ENCODE assay signal across 28 cellular contexts in the genomic region with DNA sequence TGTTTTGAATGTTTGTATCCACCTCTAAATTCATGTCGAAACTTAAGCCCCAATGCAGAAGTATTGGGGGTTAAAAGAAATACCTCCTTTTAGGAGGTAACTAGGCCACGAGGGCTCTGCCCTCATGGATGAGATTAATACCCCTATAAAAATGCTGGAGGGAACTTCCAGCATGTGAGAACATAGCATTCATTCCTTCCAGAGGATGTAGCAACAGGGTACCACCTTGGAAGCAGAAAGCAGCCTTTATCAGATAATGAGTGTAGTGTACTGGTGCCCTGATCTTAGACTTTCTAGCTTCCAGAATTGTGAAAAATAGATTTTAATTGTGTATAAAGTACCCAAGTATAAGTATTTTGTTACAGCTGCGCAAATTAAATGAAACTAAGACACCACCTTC.
"Had no signal": no experiment of that assay in that cellular context is flagged by ENCODE, and none has a peak within 500 bp of the region (broad histone marks: within the 10 kb centered on the region; RNA-seq: fewer than 3 reads in every experiment).

No MANE protein-coding gene starts in this region.

- ATAC-seq: stimulated activated effector memory CD8-positive, alpha-beta T cell treated with anti-CD3 and anti-CD28 coated beads, Interleukin-12 subunit alpha, Interleukin-12 subunit beta, amount 100 ng/mL, for 72 hours; stimulated activated memory B cell treated with anti-CD40 and anti-IgM and Interleukin-4, amounts not matched to agents 10 μg/mL and 1 μg/mL and 100 μg/mL, for 72 hours; stimulated activated naive B cell treated with anti-CD40 and anti-IgM and Interleukin-4, amounts not matched to agents 10 μg/mL and 1 μg/mL and 100 μg/mL, for 72 hours; stimulated activated naive CD8-positive, alpha-beta T cell treated with anti-CD3 and anti-CD28 coated beads, Interleukin-15, amount 100 ng/mL, for 72 hours; stimulated activated naive CD8-positive, alpha-beta T cell treated with anti-CD3 and anti-CD28 coated beads, Interleukin-15, Interleukin-2, amounts not matched to agents 100 U/mL and 50 U/mL, for 24 hours; upper lobe of right lung had no signal

- H3K9me3 ChIP-seq: stomach, suprapubic skin, testis, thoracic aorta, thyroid gland, transverse colon, upper lobe of left lung, upper lobe of right lung, uterus, vagina had no signal

- H3K27ac Mint-ChIP-seq: stimulated activated effector memory CD8-positive, alpha-beta T cell treated with anti-CD3 and anti-CD28 coated beads, Interleukin-12 subunit alpha, Interleukin-12 subunit beta, amount 100 ng/mL, for 72 hours; stimulated activated memory B cell treated with anti-CD40 and anti-IgM and Interleukin-4, amounts not matched to agents 10 μg/mL and 1 μg/mL and 100 μg/mL, for 72 hours; stimulated activated naive B cell treated with anti-CD40 and anti-IgM and Interleukin-4, amounts not matched to agents 10 μg/mL and 1 μg/mL and 100 μg/mL, for 72 hours; stimulated activated naive CD8-positive, alpha-beta T cell treated with anti-CD3 and anti-CD28 coated beads, Interleukin-15, amount 100 ng/mL, for 72 hours; stimulated activated naive CD8-positive, alpha-beta T cell treated with anti-CD3 and anti-CD28 coated beads, Interleukin-15, Interleukin-2, amounts not matched to agents 100 ng/mL and 50 ng/mL, for 24 hours; type B pancreatic cell had no signal

- H3K9me3 Mint-ChIP-seq: type B pancreatic cell had no signal

- DNase-seq: stimulated activated CD4-positive, alpha-beta T cell treated with anti-CD3 and anti-CD28 coated beads, Interleukin-2, amount 100 ng/mL, for 24 hours; stimulated activated CD4-positive, alpha-beta T cell treated with anti-CD3 and anti-CD28 coated beads, Interleukin-2, amount 100 ng/mL, for 48 hours; stimulated activated CD4-positive, alpha-beta T cell treated with anti-CD3 and anti-CD28 coated beads, Interleukin-4, amount 100 ng/mL, for 1 hour; stimulated activated CD4-positive, alpha-beta T cell treated with anti-CD3 and anti-CD28 coated beads, Interleukin-4, amount 100 ng/mL, for 24 hours; stimulated activated CD4-positive, alpha-beta T cell treated with anti-CD3 and anti-CD28 coated beads, Interleukin-4, amount 100 ng/mL, for 4 hours; stimulated activated CD8-positive, alpha-beta memory T cell treated with anti-CD3 and anti-CD28 coated beads, Interleukin-4, amount 100 ng/mL, for 48 hours; stimulated activated naive B cell treated with anti-CD40 and anti-IgM and Interleukin-4, amounts not matched to agents 10 μg/mL and 1 μg/mL and 100 μg/mL, for 72 hours; stimulated activated naive CD4-positive, alpha-beta T cell; stimulated activated naive CD4-positive, alpha-beta T cell treated with Interleukin-2 at 50 U/mL for 16 hours; stimulated activated naive CD8-positive, alpha-beta T cell treated with anti-CD3 and anti-CD28 coated beads, Interleukin-15, amount 100 ng/mL, for 72 hours; stimulated activated naive CD8-positive, alpha-beta T cell treated with anti-CD3 and anti-CD28 coated beads, Interleukin-15, Interleukin-2, amounts not matched to agents 100 U/mL and 50 U/mL, for 24 hours; stomach; substantia nigra; testis; tibial artery; transverse colon; upper lobe of left lung; upper lobe of right lung; uterus had no signal

- H3K27me3 Mint-ChIP-seq: stimulated activated naive CD8-positive, alpha-beta T cell treated with anti-CD3 and anti-CD28 coated beads, Interleukin-15, amount 100 ng/mL, for 72 hours; stimulated activated naive CD8-positive, alpha-beta T cell treated with anti-CD3 and anti-CD28 coated beads, Interleukin-15, Interleukin-2, amounts not matched to agents 100 ng/mL and 50 ng/mL, for 24 hours; type B pancreatic cell had no signal

- H3K36me3 ChIP-seq: stomach, suprapubic skin, thoracic aorta, thyroid gland, tibial artery, tibial nerve, transverse colon, upper lobe of left lung, upper lobe of right lung, uterus, vagina had no signal

- H3K36me3 Mint-ChIP-seq: stimulated activated effector memory CD8-positive, alpha-beta T cell treated with anti-CD3 and anti-CD28 coated beads, Interleukin-12 subunit alpha, Interleukin-12 subunit beta, amount 100 ng/mL, for 72 hours; stimulated activated memory B cell treated with anti-CD40 and anti-IgM and Interleukin-4, amounts not matched to agents 10 μg/mL and 1 μg/mL and 100 μg/mL, for 72 hours; stimulated activated naive B cell treated with anti-CD40 and anti-IgM and Interleukin-4, amounts not matched to agents 10 μg/mL and 1 μg/mL and 100 μg/mL, for 72 hours; type B pancreatic cell had no signal

- H3K4me3 ChIP-seq: stomach, suprapubic skin, testis, thoracic aorta, thyroid gland, tibial artery, tibial nerve, transverse colon, upper lobe of left lung, upper lobe of right lung, uterus, vagina had no signal

- H3K4me1 Mint-ChIP-seq: stimulated activated memory B cell treated with anti-CD40 and anti-IgM and Interleukin-4, amounts not matched to agents 10 μg/mL and 1 μg/mL and 100 μg/mL, for 72 hours; stimulated activated naive B cell treated with anti-CD40 and anti-IgM and Interleukin-4, amounts not matched to agents 10 μg/mL and 1 μg/mL and 100 μg/mL, for 72 hours had no signal

- H3K27ac ChIP-seq: stomach, suprapubic skin, testis, thoracic aorta, thyroid gland, tibial artery, tibial nerve, transverse colon, upper lobe of left lung, upper lobe of right lung, uterus, vagina had no signal

- H3K4me3 Mint-ChIP-seq: stimulated activated effector memory CD8-positive, alpha-beta T cell treated with anti-CD3 and anti-CD28 coated beads, Interleukin-12 subunit alpha, Interleukin-12 subunit beta, amount 100 ng/mL, for 72 hours; stimulated activated memory B cell treated with anti-CD40 and anti-IgM and Interleukin-4, amounts not matched to agents 10 μg/mL and 1 μg/mL and 100 μg/mL, for 72 hours; stimulated activated naive B cell treated with anti-CD40 and anti-IgM and Interleukin-4, amounts not matched to agents 10 μg/mL and 1 μg/mL and 100 μg/mL, for 72 hours; stimulated activated naive CD8-positive, alpha-beta T cell treated with anti-CD3 and anti-CD28 coated beads, Interleukin-15, amount 100 ng/mL, for 72 hours; stimulated activated naive CD8-positive, alpha-beta T cell treated with anti-CD3 and anti-CD28 coated beads, Interleukin-15, Interleukin-2, amounts not matched to agents 100 ng/mL and 50 ng/mL, for 24 hours; type B pancreatic cell had no signal

- H3K27me3 ChIP-seq: stomach, suprapubic skin, testis, thyroid gland, tibial artery, tibial nerve, transverse colon, upper lobe of left lung, upper lobe of right lung, uterus, vagina had no signal

- H3K4me1 ChIP-seq: stomach, suprapubic skin, testis, tibial artery, tibial nerve, transverse colon, upper lobe of left lung, upper lobe of right lung, uterus, vagina had no signal
